Comparison of ENCODE assay signal across 20 cellular contexts in the genomic region with DNA sequence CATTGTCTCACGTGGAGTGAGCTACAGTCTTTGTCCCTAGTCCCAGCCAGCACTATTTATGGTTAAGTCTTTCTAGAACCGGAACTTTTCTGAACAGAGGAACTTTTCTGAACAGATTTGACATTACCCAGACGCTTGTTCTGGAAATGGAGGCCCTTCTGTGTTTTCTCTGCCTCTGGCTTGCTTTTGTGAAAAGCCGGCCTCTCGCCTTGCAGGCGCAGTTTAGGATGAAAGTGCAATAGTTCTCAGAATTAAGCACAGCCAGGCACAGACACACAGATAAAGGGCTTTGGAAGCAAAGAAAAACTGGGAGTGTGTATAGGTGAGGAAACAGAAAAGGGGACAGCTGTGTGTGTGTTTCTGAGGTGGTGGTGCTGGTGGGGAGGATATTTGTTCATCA. TPM values are rescaled to one million over a fixed set of nuclear protein-coding genes. Genes with fewer than 3 reads are reported as not detected.
DNase-seq lines count a peak whose midpoint lies in the region; ATAC-seq, FAIRE-seq and TF ChIP-seq lines count a peak whose summit lies in the region.
"Had no signal": no experiment of that assay in that cellular context is flagged by ENCODE, and none has a peak within 500 bp of the region (broad histone marks: within the 10 kb centered on the region; RNA-seq: fewer than 3 reads in every experiment).

No MANE protein-coding gene starts in this region.

- no peak overlapping the region for H2AK5ac ChIP-seq in trophoblast cell (ENCODE audit: low read length)

- H3K4me3 ChIP-seq in astrocyte (ENCODE audit: insufficient read depth, low read depth, low read length) = no peak overlapping the region
- peak overlapping the region; percentile 59; the same call in 1 of the 2 replicates for H3K4me3 ChIP-seq in iPS-20b (ENCODE audit: low read length)
- no peak overlapping the region for H3K4me3 ChIP-seq in trophoblast cell (ENCODE audit: low read depth, low read length)
- H3K4me3 ChIP-seq in coronary artery = no peak overlapping the region

- H4K12ac ChIP-seq in trophoblast cell (ENCODE audit: low read depth, low read length) = no peak overlapping the region

- no peak overlapping the region for H3K23ac ChIP-seq in trophoblast cell (ENCODE audit: low read length)

- H4K20me1 ChIP-seq in astrocyte (ENCODE audit: insufficient read depth, low read length) = no peaks in the 10 kb centered on the region

- H3K4me3 Mint-ChIP-seq in astrocyte (ENCODE audit: unreplicated experiment) = peak overlapping the region; percentile 84
- H3K4me3 Mint-ChIP-seq: dendritic cell treated with granulocyte-macrophage colony-stimulating factor and Interleukin-4, amounts not matched to agents 40 ng/mL and 50 ng/mL, for 4 days; T-helper 17 cell had no signal

- H3K9me3 ChIP-seq in astrocyte (ENCODE audit: insufficient read depth, low read depth, low read length) (no peaks in the 10 kb centered on the region), iPS-20b (ENCODE audit: insufficient read depth, low read depth, low read length) (peaks cover 3% of the 10 kb centered on the region; the same call in 1 of the 2 replicates), trophoblast cell (ENCODE audit: insufficient read depth, low read depth, low read length) (peaks cover 2% of the 10 kb centered on the region)

- no peak for FAIRE-seq in astrocyte (lab: Jason Lieb, UNC)
- FAIRE-seq: G401.6, GM12892 had no signal

- H3K4me1 ChIP-seq in astrocyte (ENCODE audit: insufficient read depth, low read length) (peaks cover 36% of the 10 kb centered on the region), iPS-20b (ENCODE audit: insufficient read depth, low read length) (peaks cover 11% of the 10 kb centered on the region), trophoblast cell (ENCODE audit: control insufficient read depth in 1 of 2, insufficient read depth in 2 of 2, low read length in 2 of 2) (peaks cover 18 to 21% of the 10 kb centered on the region in 2 experiments)
- H3K4me1 ChIP-seq: Caco-2 had no signal

- peak overlapping the region; percentile 82 for H3K27ac Mint-ChIP-seq in astrocyte (ENCODE audit: unreplicated experiment)
- H3K27ac Mint-ChIP-seq: dendritic cell treated with granulocyte-macrophage colony-stimulating factor and Interleukin-4, amounts not matched to agents 40 ng/mL and 50 ng/mL, for 4 days; T-helper 17 cell had no signal

- H3K27me3 ChIP-seq in astrocyte (ENCODE audit: insufficient read depth, low read length) (peaks cover 15% of the 10 kb centered on the region), iPS-20b (ENCODE audit: insufficient read depth, low read length) (peaks cover 77% of the 10 kb centered on the region), trophoblast cell (ENCODE audit: insufficient read depth, low read length) (peaks cover 23% of the 10 kb centered on the region)

- peak overlapping the region; percentile 64 for H4K8ac ChIP-seq in trophoblast cell (ENCODE audit: low read depth, low read length)

- peak overlapping the region; percentile 52 for H3K14ac ChIP-seq in trophoblast cell (ENCODE audit: low read length)

- H3K4me2 ChIP-seq in astrocyte (ENCODE audit: low read length) (peak overlapping the region; percentile 93), trophoblast cell (ENCODE audit: low read length) (peak overlapping the region; percentile 82)

- H2BK12ac ChIP-seq in trophoblast cell (ENCODE audit: low read length) = peak overlapping the region; percentile 27

- TF ChIP-seq CTCF in GM20000 (IDR thresholded peaks at IDR 0.05; ENCODE audit: extremely low read depth, missing control alignments) (no peak), astrocyte (IDR thresholded peaks at IDR 0.05; ENCODE audit: insufficient read depth, low read depth, low read length) (no peak), coronary artery (IDR thresholded peaks at IDR 0.05) (no peak)

- H3K27ac ChIP-seq in astrocyte (ENCODE audit: low read depth, low read length) (no peak overlapping the region), iPS-20b (ENCODE audit: low read length) (no peak overlapping the region), trophoblast cell (ENCODE audit: low read depth, low read length) (peak overlapping the region; percentile 86), coronary artery (no peak overlapping the region)

- peaks cover 33% of the 10 kb centered on the region for H3K4me1 Mint-ChIP-seq in astrocyte (ENCODE audit: low read depth, unreplicated experiment)

- H3K9ac ChIP-seq in astrocyte (ENCODE audit: low read length) (peak overlapping the region; percentile 85), iPS-20b (ENCODE audit: low read depth, low read length) (no peak overlapping the region), trophoblast cell (ENCODE audit: low read length) (peak overlapping the region; percentile 1)

- H3K18ac ChIP-seq in trophoblast cell (ENCODE audit: low read length) = peak overlapping the region; percentile 93

- H3K79me2 ChIP-seq in astrocyte (ENCODE audit: insufficient read depth, low read length) (peaks cover 38% of the 10 kb centered on the region), trophoblast cell (ENCODE audit: control insufficient read depth, insufficient read depth, low read length, poor library complexity) (peaks cover 17% of the 10 kb centered on the region)

- no CpG with 5 or more reads among the region's 6 CpGs for WGBS in trophoblast cell (ENCODE audit: extremely low coverage, insufficient coverage, insufficient read length)

- peaks cover 3% of the 10 kb centered on the region for H3K9me3 Mint-ChIP-seq in astrocyte (ENCODE audit: unreplicated experiment)
- H3K9me3 Mint-ChIP-seq: dendritic cell treated with granulocyte-macrophage colony-stimulating factor and Interleukin-4, amounts not matched to agents 40 ng/mL and 50 ng/mL, for 4 days had no signal

- DNase-seq in GM20000 (ENCODE audit: low spot score) (peak; percentile 19), astrocyte (ENCODE audit: low read depth) (no peak), trophoblast cell (no peak), DMS79 treated with DMSO at 0.1 percent for 48 hours (lab: John Stamatoyannopoulos, UW) (no peak), coronary artery (ENCODE audit: low spot score) (no peak), foreskin melanocyte (no peak)
- DNase-seq: activated naive CD4-positive, alpha-beta T cell treated with Interleukin-2 at 50 U/mL for 16 hours; Caco-2; mammary epithelial cell; NCI-H1048; NCI-H774; stimulated activated CD4-positive, alpha-beta T cell treated with anti-CD3 and anti-CD28 coated beads, Interleukin-12 subunit alpha, Interleukin-12 subunit beta, amount 100 ng/mL, for 4 hours; stimulated activated naive CD4-positive, alpha-beta T cell treated with Interleukin-2 at 50 U/mL for 16 hours; T-helper 17 cell had no signal

- ATAC-seq in HG03342 (IDR thresholded peaks at IDR 0.05; ENCODE audit: unreplicated experiment) = no peak
- ATAC-seq: activated CD4-positive, CD25-positive, alpha-beta regulatory T cell treated with anti-CD3 and anti-CD28 coated beads, Interleukin-2, amount 50 U/mL, for 24 hours; T-helper 17 cell had no signal

- H3K36me3 Mint-ChIP-seq in astrocyte (ENCODE audit: low read depth, unreplicated experiment) = peaks cover 18% of the 10 kb centered on the region

- peak overlapping the region; percentile 89 for H4K91ac ChIP-seq in trophoblast cell (ENCODE audit: low read depth, low read length)

- H3K79me1 ChIP-seq in trophoblast cell (ENCODE audit: low read length) = peaks cover 41% of the 10 kb centered on the region

- H2BK5ac ChIP-seq in trophoblast cell (ENCODE audit: low read depth, low read length, poor library complexity) = peak overlapping the region; percentile 52

- H2AFZ ChIP-seq in astrocyte (ENCODE audit: low read depth, low read length) (no peak overlapping the region), trophoblast cell (ENCODE audit: insufficient read depth, low read length, poor library complexity) (no peak overlapping the region)

- H3K4ac ChIP-seq in trophoblast cell (ENCODE audit: low read depth, low read length) = peak overlapping the region; percentile 57

- H2BK120ac ChIP-seq in trophoblast cell (ENCODE audit: insufficient read depth, low read length, poor library complexity) = peak overlapping the region; percentile 78

- H3K36me3 ChIP-seq in astrocyte (ENCODE audit: insufficient read depth, low read length) = no peaks in the 10 kb centered on the region
- H3K36me3 ChIP-seq in iPS-20b (ENCODE audit: insufficient read depth, low read depth, low read length) = no peaks in the 10 kb centered on the region
- H3K36me3 ChIP-seq in trophoblast cell (ENCODE audit: control insufficient read depth in 1 of 2, insufficient read depth in 2 of 2, low read length in 2 of 2) = peaks cover 0 to 5% of the 10 kb centered on the region in 2 experiments

- H3K27me3 Mint-ChIP-seq in astrocyte (ENCODE audit: low read depth, unreplicated experiment) = no peaks in the 10 kb centered on the region

RNA-seq across cellular contexts. Expression of a gene that starts 5.9 kb away (rescaled TPM):
- 20.5 and 21.5 TPM in 2 replicates for total RNA-seq in astrocyte
- polyA plus RNA-seq in trophoblast cell (2013) = 7.6 and 8.4 TPM in 2 replicates
- total RNA-seq: Caco-2, T-helper 17 cell had no signal
